ENCODE assay signal across 16 cellular contexts in the genomic region with DNA sequence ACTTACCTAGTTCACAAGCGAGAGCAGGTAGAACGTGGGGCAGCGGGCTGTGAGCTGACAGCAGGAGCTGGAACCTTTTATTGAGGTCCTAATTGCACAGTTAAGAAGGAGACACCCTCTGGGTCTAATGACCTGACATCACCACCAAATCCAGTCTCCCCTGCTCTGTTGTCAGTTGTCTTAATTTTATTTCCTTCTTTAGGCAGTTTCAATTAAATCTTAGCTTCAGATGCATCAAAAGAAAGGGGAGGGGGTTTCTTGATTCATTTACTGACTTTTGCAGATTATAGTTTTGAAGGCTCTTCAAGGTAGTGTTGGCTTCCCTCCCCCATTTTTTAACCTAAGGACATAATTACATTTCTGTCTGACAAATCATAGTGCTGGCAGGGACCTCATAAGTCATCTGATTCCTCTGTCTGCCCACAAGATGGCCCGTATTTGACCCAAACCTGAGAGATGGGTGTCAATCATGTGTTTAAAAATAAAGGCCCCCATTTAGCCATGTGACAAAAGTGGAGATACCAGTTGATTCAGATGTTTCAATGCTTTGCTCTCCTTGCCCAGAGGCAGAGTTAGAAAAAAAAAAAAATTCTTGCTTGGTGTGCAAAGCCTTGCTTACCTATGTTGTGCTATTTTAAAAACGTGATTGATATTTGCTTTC. TPM values are rescaled to one million over a fixed set of nuclear protein-coding genes. Genes with fewer than 3 reads are reported as not detected.
A peak's percentile ranks its signal among the peaks of the same experiment; 100 is the strongest.
DNase-seq lines count a peak whose midpoint lies in the region; TF ChIP-seq lines count a peak whose summit lies in the region.
"Had no signal": no experiment of that assay in that cellular context is flagged by ENCODE, and none has a peak within 500 bp of the region (broad histone marks: within the 10 kb centered on the region; RNA-seq: fewer than 3 reads in every experiment).

Gene TCHHL1, minus strand, starts transcription at position 51 of the 661 bp plus-strand sequence. CDS start 921 bp downstream, outside the sequence.

- no peak for TF ChIP-seq CTCF in RWPE1 (conservative IDR thresholded peaks at IDR 0.05; ENCODE audit: low read depth)

- peak; percentile 47 for DNase-seq in HPDE6-E6E7 (ENCODE audit: extremely low spot score)
- peak; percentile 29 for DNase-seq in NCI-H69 (lab: John Stamatoyannopoulos, UW)
- peak; percentile 53 for DNase-seq in RWPE1 (ENCODE audit: low spot score)
- DNase-seq in NCI-H1436 (lab: John Stamatoyannopoulos, UW) = no peak
- DNase-seq in mucosa of gallbladder (ENCODE audit: low spot score) = no peak
- DNase-seq in NCI-H524 treated with DMSO at 0.1 percent for 48 hours (lab: John Stamatoyannopoulos, UW) = no peak
- DNase-seq: ACHN; AML-193; Calu3; CD4-positive, alpha-beta memory T cell; DMS79 treated with DMSO at 0.1 percent for 48 hours; GF-D8; HCEC 1CT; IMR-90 had no signal

- CTCF ChIA-PET in RWPE1 (lab: Yijun Ruan, JAX) = interaction anchor here (0.9 to 1.9 kb wide), 2 partner anchors 21 to 36 kb away, joined by 3 to 4 read pairs; no protein-coding TSS in a partner anchor

- no peak within 1 kb of the TSS for H3K27ac ChIP-seq in RWPE1
- H3K27ac ChIP-seq: HL-60 had no signal

- POLR2A ChIA-PET in RWPE1 (lab: Yijun Ruan, JAX; ENCODE audit: low non-redundant PET) = no interaction called here

RNA-seq across cellular contexts. Expression of gene TCHHL1, which starts in this region (rescaled TPM):
- not detected for total RNA-seq in mucosa of gallbladder
- total RNA-seq: Calu3; CD4-positive, alpha-beta memory T cell; GM23338; IMR-90 had no signal

Comparison
In these comparisons a context has a peak if more than half of its experiments do, and no peak if none do; other contexts are left out.
1. DNase-seq: peak in HPDE6-E6E7 (single experiment), NCI-H69 (single experiment) and RWPE1 (single experiment); none in NCI-H1436 (single experiment), mucosa of gallbladder (single experiment) and NCI-H524 treated with DMSO at 0.1 percent for 48 hours (single experiment).